In the genomic region with DNA sequence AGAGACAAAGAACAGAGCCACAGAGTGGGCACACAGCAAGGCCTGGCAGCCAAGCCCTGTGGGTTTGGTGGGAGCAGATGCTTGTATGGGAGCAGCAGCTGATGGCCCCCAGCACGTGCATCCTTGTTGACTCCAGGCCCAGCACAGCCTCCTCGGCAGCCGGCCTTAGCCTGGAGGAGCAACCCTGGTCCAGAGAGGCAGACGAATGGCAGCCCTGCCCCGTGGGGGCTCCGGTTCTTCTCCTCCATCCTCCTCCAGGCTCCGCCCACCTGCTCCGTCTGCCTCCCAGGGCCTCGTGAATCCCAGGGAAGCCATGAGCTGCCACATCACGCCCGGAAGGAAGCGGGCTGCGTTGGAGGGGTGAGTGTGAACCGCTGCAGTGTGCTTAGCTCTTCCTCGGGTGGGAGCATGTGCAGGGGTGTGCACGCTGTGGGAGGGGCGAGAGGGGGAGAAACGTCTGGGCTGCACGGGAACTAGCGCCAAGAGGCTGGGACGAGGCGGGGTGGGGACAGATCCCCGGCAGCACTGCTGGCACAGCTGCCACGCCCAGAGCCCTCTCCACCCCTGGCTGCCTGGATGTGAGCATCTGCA, we compare ENCODE assay signal across 9 cellular contexts. TPM values are rescaled to one million over a fixed set of nuclear protein-coding genes. Genes with fewer than 3 reads are reported as not detected.
A peak's percentile ranks its signal among the peaks of the same experiment; 100 is the strongest.
DNase-seq lines count a peak whose midpoint lies in the region; TF ChIP-seq lines count a peak whose summit lies in the region.
"Had no signal": no experiment of that assay in that cellular context is flagged by ENCODE, and none has a peak within 500 bp of the region (broad histone marks: within the 10 kb centered on the region; RNA-seq: fewer than 3 reads in every experiment).

No MANE protein-coding gene starts in this region.

- H3K9me3 ChIP-seq in sigmoid colon (no peaks in the 10 kb centered on the region), mammary epithelial cell (replicated peaks; ENCODE audit: insufficient read depth, low read length) (no peaks in the 10 kb centered on the region)
- H3K9me3 ChIP-seq: SJCRH30 had no signal

- in situ Hi-C loops in mammary epithelial cell (cut with MboI; ENCODE audit: low sequenced_read_pairs in 2 of 2), result loop anchor here in 1 of 2 donors (25.0 kb wide), 1 partner anchor 95 kb away; no protein-coding TSS in a partner anchor

- DNase-seq in NCI-H748 (lab: John Stamatoyannopoulos, UW; ENCODE audit: unreplicated experiment) (peak; percentile 41), NCI-H748 treated with DMSO at 0.1 percent for 48 hours (lab: John Stamatoyannopoulos, UW) (no peak), NCI-H69 (lab: John Stamatoyannopoulos, UW) (peak; percentile 93), glutamatergic neuron (peak; percentile 77), sigmoid colon (peak; percentile 78), MCF 10A (ENCODE audit: unreplicated experiment) (no peak), mammary epithelial cell (no peak), GDM1 (lab: John Stamatoyannopoulos, UW) (no peak)
- DNase-seq: SJCRH30 had no signal

- H3K9me3 Mint-ChIP-seq in glutamatergic neuron (ENCODE audit: unreplicated experiment), result peaks cover 17% of the 10 kb centered on the region
- H3K9me3 Mint-ChIP-seq in MCF 10A (ENCODE audit: unreplicated experiment), result no peaks in the 10 kb centered on the region

- peak overlapping the region; percentile 72 for H3K4me3 Mint-ChIP-seq in glutamatergic neuron (ENCODE audit: unreplicated experiment)
- no peak overlapping the region for H3K4me3 Mint-ChIP-seq in MCF 10A (ENCODE audit: unreplicated experiment)

- H3K27ac ChIP-seq in sigmoid colon (peak overlapping the region; percentile 92 to 98 (median 93)), mammary epithelial cell (ENCODE audit: insufficient read depth, low read depth, low read length) (no peak overlapping the region)
- H3K27ac ChIP-seq: SJCRH30 had no signal

- POLR2A ChIA-PET in MCF 10A (lab: Yijun Ruan, JAX), result interaction anchor here (0.7 to 3.7 kb wide), 2 partner anchors 7 to 8 kb away, joined by 4 to 76 read pairs; no protein-coding TSS in a partner anchor

- H3K4me1 ChIP-seq in sigmoid colon (peaks cover 0 to 58% (median 50%) of the 10 kb centered on the region in 4 donors), mammary epithelial cell (ENCODE audit: insufficient read depth, low read length) (peaks cover 34% of the 10 kb centered on the region)

- H3K27me3 Mint-ChIP-seq in glutamatergic neuron (ENCODE audit: unreplicated experiment) (peaks cover 22% of the 10 kb centered on the region), MCF 10A (ENCODE audit: insufficient read depth, unreplicated experiment) (no peaks in the 10 kb centered on the region)

- no peak for TF ChIP-seq CTCF in glutamatergic neuron (IDR thresholded peaks at IDR 0.05; ENCODE audit: partially characterized antibody, unreplicated experiment)
- no peak for TF ChIP-seq CTCF in sigmoid colon (IDR thresholded peaks at IDR 0.05)
- TF ChIP-seq CTCF in MCF 10A (IDR thresholded peaks at IDR 0.05; ENCODE audit: unreplicated experiment), result no peak
- TF ChIP-seq CTCF in mammary epithelial cell (conservative IDR thresholded peaks at IDR 0.05 in 1 of 2, IDR thresholded peaks at IDR 0.05 in 1 of 2; ENCODE audit: extremely low read depth in 1 of 2, insufficient read depth in 1 of 2, low read depth in 1 of 2, low read length in 2 of 2), result no peak

- dilution Hi-C loops in mammary epithelial cell (cut with HindIII; ENCODE audit: low sequenced_read_pairs), result no loop called here

- TF ChIP-seq POLR2A in sigmoid colon (IDR thresholded peaks at IDR 0.05), result no peak

- no TSS peak for BruUV-seq in MCF 10A (replicated peaks; lab: Mats Ljungman, UMichigan)
- BruUV-seq in mammary epithelial cell (replicated peaks; lab: Mats Ljungman, UMichigan), result no TSS peak

- H3K4me3 ChIP-seq in sigmoid colon (peak overlapping the region in 3 of 4 donors; percentile 15 to 40 (median 26)), mammary epithelial cell (replicated peaks in 1 of 3; ENCODE audit: insufficient read depth in 1 of 3, low read depth in 2 of 3, low read length in 3 of 3) (no peak overlapping the region)
- H3K4me3 ChIP-seq: SJCRH30 had no signal

- intact Hi-C loops in sigmoid colon (cut with DNase I) (no loop called here), MCF 10A (cut with micrococcal nuclease) (no loop called here), mammary epithelial cell (cut with micrococcal nuclease) (loop anchor here (5.0 kb wide), 1 partner anchor 105 kb away; no protein-coding TSS in a partner anchor)

- no peaks in the 10 kb centered on the region for H3K79me2 ChIP-seq in mammary epithelial cell (ENCODE audit: insufficient read depth, low read length)

- H3K36me3 ChIP-seq in sigmoid colon, result no peaks in the 10 kb centered on the region
- H3K36me3 ChIP-seq in mammary epithelial cell (ENCODE audit: insufficient read depth, low read length), result no peaks in the 10 kb centered on the region
- H3K36me3 ChIP-seq: SJCRH30 had no signal

- H2AFZ ChIP-seq in mammary epithelial cell (ENCODE audit: low read depth, low read length), result no peak overlapping the region

- H3K27ac Mint-ChIP-seq in glutamatergic neuron (ENCODE audit: unreplicated experiment), result peak overlapping the region; percentile 100
- H3K27ac Mint-ChIP-seq in MCF 10A (ENCODE audit: low read depth, unreplicated experiment), result no peak overlapping the region

- H3K36me3 Mint-ChIP-seq in glutamatergic neuron (ENCODE audit: unreplicated experiment), result no peaks in the 10 kb centered on the region
- no peaks in the 10 kb centered on the region for H3K36me3 Mint-ChIP-seq in MCF 10A (ENCODE audit: insufficient read depth, unreplicated experiment)

- CTCF ChIA-PET in MCF 10A (lab: Yijun Ruan, JAX) (interaction anchor here (1.0 to 10.5 kb wide), 3 partner anchors 57 to 105 kb away, joined by 3 to 92 read pairs (median 19); no protein-coding TSS in a partner anchor), mammary epithelial cell (lab: Charles Lee; ENCODE audit: low non-redundant PET) (no interaction called here)

- 14 to 44% methylated on average over 24 of the region's 24 CpGs for WGBS in sigmoid colon, 2 donors
- 83% methylated on average over 1 of the region's 24 CpGs for WGBS in mammary epithelial cell (ENCODE audit: low coverage, missing lambda C conversion rate)

- no peak overlapping the region for H3K4me2 ChIP-seq in mammary epithelial cell (ENCODE audit: insufficient read depth, low read depth, low read length)

- no peaks in the 10 kb centered on the region for H4K20me1 ChIP-seq in mammary epithelial cell (ENCODE audit: insufficient read depth, low read length)

- no peaks in the 10 kb centered on the region for H3K27me3 ChIP-seq in sigmoid colon
- H3K27me3 ChIP-seq in mammary epithelial cell (ENCODE audit: insufficient read depth, low read length), result no peaks in the 10 kb centered on the region

- TF ChIP-seq EP300 in sigmoid colon (IDR thresholded peaks at IDR 0.05), result no peak

- H3K4me1 Mint-ChIP-seq in glutamatergic neuron (ENCODE audit: low read depth, unreplicated experiment) (peaks cover 31% of the 10 kb centered on the region), MCF 10A (ENCODE audit: insufficient read depth, unreplicated experiment) (peaks cover 31% of the 10 kb centered on the region)

- no peak overlapping the region for H3K9ac ChIP-seq in mammary epithelial cell (ENCODE audit: insufficient read depth, low read length)

RNA-seq across cellular contexts. Expression of gene JAM3, which starts 36.3 kb away (rescaled TPM):
- total RNA-seq in glutamatergic neuron (ENCODE audit: unreplicated experiment) (101 TPM), sigmoid colon (100 to 1,000 TPM in 1 of 4 donors, 10 to 100 TPM in 3; 69.4 to 125 (median 82.0) TPM), MCF 10A (2022) (1.6 TPM in 2 replicates), mammary epithelial cell (10 to 100 TPM; 19.8 to 40.7 TPM)
- polyA plus RNA-seq in sigmoid colon (1 to 10 TPM in 2 of 3 donors, under 1 TPM in 1; 0.69 to 7.5 (median 3.0) TPM), mammary epithelial cell (5.8 TPM)
- polyA minus RNA-seq in mammary epithelial cell, result 45.0 TPM

Comparison
In these comparisons a context has a peak if more than half of its experiments do, and no peak if none do; other contexts are left out.
1. DNase-seq: peak in NCI-H748 (single experiment), NCI-H69 (single experiment), glutamatergic neuron (single experiment) and sigmoid colon (single experiment); none in NCI-H748 treated with DMSO at 0.1 percent for 48 hours (single experiment), MCF 10A (single experiment), mammary epithelial cell (single experiment) and GDM1 (single experiment).
2. H3K4me3 ChIP-seq: peak in sigmoid colon (3 of 4); none in mammary epithelial cell (0 of 3).